ENCODE assay signal across 1 cellular context in the genomic region with DNA sequence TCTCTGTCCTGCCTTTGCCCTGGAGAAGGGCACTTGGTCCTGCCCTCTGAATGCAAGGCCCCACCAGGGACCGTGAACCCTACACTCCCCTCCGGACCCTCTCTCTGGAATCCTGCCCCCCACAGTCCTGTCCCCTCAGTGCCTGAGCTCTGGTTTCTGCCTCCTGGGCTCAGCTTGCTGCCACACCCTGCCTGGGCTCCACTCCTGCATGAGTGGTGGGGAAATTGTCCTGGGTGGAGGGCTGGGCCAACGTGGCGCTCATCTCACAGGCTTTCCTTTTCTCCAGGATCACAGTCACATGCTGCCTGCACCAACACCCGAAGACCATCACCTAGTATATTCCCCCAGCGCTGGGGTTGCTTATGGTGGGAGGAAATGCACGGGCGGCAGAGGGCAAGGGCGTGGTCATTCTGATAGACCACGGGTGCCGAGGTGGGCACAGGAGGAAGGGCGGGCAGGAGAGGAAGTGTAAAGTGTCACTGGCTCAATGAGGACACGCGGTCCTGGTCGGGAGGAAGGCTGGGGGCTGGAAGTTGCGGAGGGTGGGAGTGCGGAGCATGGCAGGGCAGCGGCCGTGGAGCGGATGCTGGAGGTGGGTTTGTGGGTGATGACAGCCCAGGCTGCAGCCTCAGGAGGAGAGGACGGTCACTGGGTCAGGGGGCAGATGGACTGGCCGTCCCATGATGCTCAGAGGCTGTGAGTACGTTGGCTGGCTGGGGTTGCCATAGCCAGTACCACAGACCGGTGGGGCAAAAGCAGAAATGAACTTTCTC.
TF ChIP-seq lines count a peak whose summit lies in the region.

No MANE protein-coding gene starts in this region.

TF ChIP-seq in SK-N-SH, 30 proteins besides CTCF, POLR2A, EP300 and RAD21 (continued from another document):
- TF ChIP-seq USF2 (IDR thresholded peaks at IDR 0.05; ENCODE audit: borderline replicate concordance, low read depth, low read length) (no peak), ZBTB33 (IDR thresholded peaks at IDR 0.05; ENCODE audit: borderline replicate concordance, low read depth) (no peak), TCF12 (IDR thresholded peaks at IDR 0.05) (no peak), RFX5 (IDR thresholded peaks at IDR 0.05; ENCODE audit: low read length) (no peak), TAF1 (IDR thresholded peaks at IDR 0.05; ENCODE audit: borderline replicate concordance, low read depth, low read length) (no peak), TEAD4 (IDR thresholded peaks at IDR 0.05; ENCODE audit: borderline replicate concordance, insufficient read depth) (no peak), YY1 (IDR thresholded peaks at IDR 0.05; ENCODE audit: low read depth) (no peak)
- TF ChIP-seq, protein P1, sequence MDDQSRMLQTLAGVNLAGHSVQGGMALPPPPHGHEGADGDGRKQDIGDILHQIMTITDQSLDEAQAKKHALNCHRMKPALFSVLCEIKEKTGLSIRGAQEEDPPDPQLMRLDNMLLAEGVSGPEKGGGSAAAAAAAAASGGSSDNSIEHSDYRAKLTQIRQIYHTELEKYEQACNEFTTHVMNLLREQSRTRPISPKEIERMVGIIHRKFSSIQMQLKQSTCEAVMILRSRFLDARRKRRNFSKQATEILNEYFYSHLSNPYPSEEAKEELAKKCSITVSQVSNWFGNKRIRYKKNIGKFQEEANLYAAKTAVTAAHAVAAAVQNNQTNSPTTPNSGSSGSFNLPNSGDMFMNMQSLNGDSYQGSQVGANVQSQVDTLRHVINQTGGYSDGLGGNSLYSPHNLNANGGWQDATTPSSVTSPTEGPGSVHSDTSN (IDR thresholded peaks at IDR 0.05): no peak
TF ChIP-seq in SK-N-SH: peak in this region for 0.
